ENCODE assay signal across 16 cellular contexts in the genomic region with DNA sequence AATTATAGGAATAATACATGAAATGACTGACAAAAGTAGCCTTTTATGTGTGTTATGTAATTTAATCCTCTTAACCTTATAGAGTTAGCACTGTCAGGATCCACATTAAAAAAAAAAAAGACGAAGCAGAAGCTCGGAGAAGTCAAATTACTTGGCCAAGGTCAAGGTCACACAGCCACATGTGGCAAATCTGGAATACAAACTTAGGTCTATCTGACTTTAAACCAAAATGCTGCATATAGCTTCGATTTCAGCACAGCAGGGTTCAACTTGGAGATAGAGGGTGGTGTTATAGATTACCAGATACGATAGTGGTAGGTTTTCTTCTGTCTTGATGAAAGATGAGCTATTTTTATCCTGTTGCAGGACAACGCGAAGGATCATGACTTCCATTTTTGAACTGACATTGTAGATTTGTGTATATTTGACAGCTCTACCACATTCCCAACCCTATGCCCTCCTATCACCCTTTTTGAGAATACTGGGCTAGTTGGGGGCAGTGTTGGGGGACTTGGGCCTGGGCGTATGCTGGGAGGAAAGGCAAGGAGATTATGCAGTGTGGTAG. TPM values are rescaled to one million over a fixed set of nuclear protein-coding genes. Genes with fewer than 3 reads are reported as not detected.
DNase-seq lines count a peak whose midpoint lies in the region; ATAC-seq and TF ChIP-seq lines count a peak whose summit lies in the region.
"Had no signal": no experiment of that assay in that cellular context is flagged by ENCODE, and none has a peak within 500 bp of the region (broad histone marks: within the 10 kb centered on the region; RNA-seq: fewer than 3 reads in every experiment).

No MANE protein-coding gene starts in this region.

- TF ChIP-seq RAD21 in HCT116 (IDR thresholded peaks at IDR 0.05; ENCODE audit: low read depth), result no peak

- in situ Hi-C loops in gastrocnemius medialis (cut with MboI; ENCODE audit: low sequenced_read_pairs in 4 of 4) (no loop called here), GM13977 (cut with MboI; ENCODE audit: low pct_unique_long_range_greater_than_20kb, low sequenced_read_pairs, unreplicated experiment) (no loop called here)

- BruUV-seq in HCT116 (replicated peaks; lab: Mats Ljungman, UMichigan), result no TSS peak

- H3K9me3 Mint-ChIP-seq in stimulated activated memory B cell treated with anti-CD40 and anti-IgM and Interleukin-4, amounts not matched to agents 10 μg/mL and 1 μg/mL and 100 μg/mL, for 72 hours, result no peaks in the 10 kb centered on the region
- H3K9me3 Mint-ChIP-seq: CD4-positive, alpha-beta T cell; GM23338; HFFc6 had no signal

- no peak overlapping the region for H3K27ac ChIP-seq in HCT116 (ENCODE audit: low read depth, low read length)
- H3K27ac ChIP-seq in colonic mucosa, result no peak overlapping the region
- H3K27ac ChIP-seq in esophagus (ENCODE audit: low read depth in 2 of 2, low read length in 1 of 2), result peak overlapping the region; percentile 66 to 88
- no peak overlapping the region for H3K27ac ChIP-seq in gastrocnemius medialis
- H3K27ac ChIP-seq: C4-2B had no signal

- H3K27me3 Mint-ChIP-seq in stimulated activated memory B cell treated with anti-CD40 and anti-IgM and Interleukin-4, amounts not matched to agents 10 μg/mL and 1 μg/mL and 100 μg/mL, for 72 hours, result no peaks in the 10 kb centered on the region
- H3K27me3 Mint-ChIP-seq: CD4-positive, alpha-beta T cell had no signal

- DNase-seq in HCT116 (ENCODE audit: low read depth, low spot score), result no peak
- DNase-seq in colonic mucosa, result peak; percentile 7
- DNase-seq in gastrocnemius medialis, result no peak
- no peak for DNase-seq in HK-2 (ENCODE audit: unreplicated experiment)
- no peak for DNase-seq in GM13977 (ENCODE audit: low spot score)
- DNase-seq: AML-193; Caco-2; CD4-positive, alpha-beta T cell; DMS79 treated with DMSO at 0.1 percent for 48 hours; HCEC 1CT; HFFc6 had no signal

- no peak for TF ChIP-seq POLR2A in HCT116 (IDR thresholded peaks at IDR 0.05; ENCODE audit: borderline replicate concordance, extremely low read depth, insufficient read depth, insufficient read length)
- no peak for TF ChIP-seq POLR2A in gastrocnemius medialis (IDR thresholded peaks at IDR 0.05)

- H3K27me3 ChIP-seq in HCT116 (ENCODE audit: insufficient read depth, low read length) (no peaks in the 10 kb centered on the region), colonic mucosa (no peaks in the 10 kb centered on the region), esophagus (ENCODE audit: control insufficient read depth in 1 of 2, insufficient read depth in 2 of 2, low read length in 2 of 2) (no peaks in the 10 kb centered on the region), gastrocnemius medialis (no peaks in the 10 kb centered on the region)

- H3K27ac Mint-ChIP-seq in stimulated activated memory B cell treated with anti-CD40 and anti-IgM and Interleukin-4, amounts not matched to agents 10 μg/mL and 1 μg/mL and 100 μg/mL, for 72 hours, result peak overlapping the region; percentile 9
- H3K27ac Mint-ChIP-seq: CD4-positive, alpha-beta T cell; GM23338; HFFc6 had no signal

- H2AFZ ChIP-seq in HCT116 (ENCODE audit: low read depth, low read length, poor library complexity, severe bottlenecking), result no peak overlapping the region
- H2AFZ ChIP-seq: GM23338 had no signal

- intact Hi-C loops in HCT116 (cut with micrococcal nuclease), result no loop called here
- intact Hi-C loops in colonic mucosa (cut with DNase I), result no loop called here
- intact Hi-C loops in gastrocnemius medialis (cut with DNase I; ENCODE audit: low total_unique reads), result no loop called here

- TF ChIP-seq CTCF in HCT116 (IDR thresholded peaks at IDR 0.05 in 2 of 3, conservative IDR thresholded peaks at IDR 0.05 in 1 of 3; ENCODE audit: borderline replicate concordance in 1 of 3, insufficient read depth in 1 of 3, low read depth in 2 of 3, low read length in 2 of 3), result no peak
- TF ChIP-seq CTCF in colonic mucosa (IDR thresholded peaks at IDR 0.05), result no peak
- no peak for TF ChIP-seq CTCF in gastrocnemius medialis (IDR thresholded peaks at IDR 0.05 in 4 of 5, conservative IDR thresholded peaks at IDR 0.05 in 1 of 5)
- no peak for TF ChIP-seq CTCF in GM13977 (IDR thresholded peaks at IDR 0.05; ENCODE audit: extremely low read depth, insufficient read depth, missing control alignments)

- H4K20me1 ChIP-seq in HCT116 (ENCODE audit: insufficient read depth), result no peaks in the 10 kb centered on the region

- H3K36me3 ChIP-seq in HCT116 (ENCODE audit: control insufficient read depth in 1 of 2, insufficient read depth in 2 of 2, low read length in 2 of 2), result no peaks in the 10 kb centered on the region
- no peaks in the 10 kb centered on the region for H3K36me3 ChIP-seq in colonic mucosa
- no peaks in the 10 kb centered on the region for H3K36me3 ChIP-seq in esophagus (ENCODE audit: control insufficient read depth in 2 of 2, insufficient read depth in 2 of 2, low read length in 1 of 2)
- H3K36me3 ChIP-seq in gastrocnemius medialis, result no peaks in the 10 kb centered on the region

- CTCF ChIA-PET in HCT116 (lab: Charles Lee), result no interaction called here

- no peak for ATAC-seq in HCT116
- no peak for ATAC-seq in stimulated activated memory B cell treated with anti-CD40 and anti-IgM and Interleukin-4, amounts not matched to agents 10 μg/mL and 1 μg/mL and 100 μg/mL, for 72 hours
- ATAC-seq in gastrocnemius medialis, result no peak
- ATAC-seq: GM23338 had no signal

- H3K4me2 ChIP-seq in HCT116 (ENCODE audit: low read length), result peak overlapping the region; percentile 38
- H3K4me2 ChIP-seq: GM23338 had no signal

- no peak overlapping the region for H3K9ac ChIP-seq in HCT116 (ENCODE audit: low read length)
- no peak overlapping the region for H3K9ac ChIP-seq in colonic mucosa (ENCODE audit: low read depth in 2 of 2, low read length in 2 of 2)

- no peak overlapping the region for H3K4me3 Mint-ChIP-seq in stimulated activated memory B cell treated with anti-CD40 and anti-IgM and Interleukin-4, amounts not matched to agents 10 μg/mL and 1 μg/mL and 100 μg/mL, for 72 hours
- H3K4me3 Mint-ChIP-seq: CD4-positive, alpha-beta T cell; GM23338; HFFc6 had no signal

- H3K4me1 Mint-ChIP-seq in stimulated activated memory B cell treated with anti-CD40 and anti-IgM and Interleukin-4, amounts not matched to agents 10 μg/mL and 1 μg/mL and 100 μg/mL, for 72 hours, result peaks cover 38% of the 10 kb centered on the region

- POLR2A ChIA-PET in HCT116 (lab: Charles Lee), result interaction anchor here (1.0 to 1.7 kb wide), 3 partner anchors 9 to 44 kb away, joined by 3 to 7 read pairs (median 3); no protein-coding TSS in a partner anchor

- H3K4me1 ChIP-seq in HCT116 (ENCODE audit: control insufficient read depth in 1 of 2, insufficient read depth in 2 of 2, low read length in 2 of 2) (peaks cover 14 to 60% of the 10 kb centered on the region in 2 experiments; a peak in 3 of 4 replicates), colonic mucosa (no peaks in the 10 kb centered on the region), esophagus (ENCODE audit: control insufficient read depth in 2 of 2, insufficient read depth in 2 of 2, low read length in 1 of 2) (no peaks in the 10 kb centered on the region), gastrocnemius medialis (no peaks in the 10 kb centered on the region)

- H3K79me2 ChIP-seq in HCT116 (ENCODE audit: insufficient read depth, low read length), result no peaks in the 10 kb centered on the region

- H3K4me3 ChIP-seq in HCT116 (replicated peaks in 1 of 2; ENCODE audit: low read depth in 1 of 2, low read length in 2 of 2) (no peak overlapping the region), colonic mucosa (no peak overlapping the region), esophagus (ENCODE audit: low read depth in 1 of 2, low read length in 2 of 2) (no peak overlapping the region), gastrocnemius medialis (no peak overlapping the region)
- H3K4me3 ChIP-seq: GM23338 had no signal

- 72 to 80% methylated on average over 7 of the region's 7 CpGs for WGBS in esophagus, 2 donors

- RAD21 ChIA-PET in HCT116 (lab: Charles Lee; ENCODE audit: low non-redundant PET in 1 of 2, low total read pairs in 2 of 2, uncharacterized antibody in 2 of 2, unreplicated experiment in 2 of 2), result no interaction called here

- H3K9me2 ChIP-seq in HCT116 (ENCODE audit: insufficient read depth), result no peaks in the 10 kb centered on the region

- H3K36me3 Mint-ChIP-seq in stimulated activated memory B cell treated with anti-CD40 and anti-IgM and Interleukin-4, amounts not matched to agents 10 μg/mL and 1 μg/mL and 100 μg/mL, for 72 hours, result no peaks in the 10 kb centered on the region

- no peaks in the 10 kb centered on the region for H3K9me3 ChIP-seq in HCT116 (ENCODE audit: control insufficient read depth in 1 of 2, insufficient read depth in 1 of 2, low read depth in 1 of 2, low read length in 2 of 2)
- no peaks in the 10 kb centered on the region for H3K9me3 ChIP-seq in colonic mucosa
- no peaks in the 10 kb centered on the region for H3K9me3 ChIP-seq in esophagus (ENCODE audit: control insufficient read depth in 2 of 2, insufficient read depth in 1 of 2, low read depth in 1 of 2, low read length in 1 of 2)
- H3K9me3 ChIP-seq in gastrocnemius medialis, result no peaks in the 10 kb centered on the region
- H3K9me3 ChIP-seq: Caco-2 had no signal

TF ChIP-seq in HCT116, 20 proteins besides CTCF, POLR2A, EP300 and RAD21 (continues in another document):
- TF ChIP-seq CBX3 (IDR thresholded peaks at IDR 0.05; ENCODE audit: low read depth) (no peak), JUND (IDR thresholded peaks at IDR 0.05) (no peak), SRF (IDR thresholded peaks at IDR 0.05; ENCODE audit: low read depth) (no peak), SIN3A (IDR thresholded peaks at IDR 0.05; ENCODE audit: low read depth) (no peak)
- TF ChIP-seq, protein P1, sequence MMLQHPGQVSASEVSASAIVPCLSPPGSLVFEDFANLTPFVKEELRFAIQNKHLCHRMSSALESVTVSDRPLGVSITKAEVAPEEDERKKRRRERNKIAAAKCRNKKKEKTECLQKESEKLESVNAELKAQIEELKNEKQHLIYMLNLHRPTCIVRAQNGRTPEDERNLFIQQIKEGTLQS (IDR thresholded peaks at IDR 0.05), result no peak

RNA-seq across cellular contexts. Expression of a gene that starts 11.6 kb away (rescaled TPM):
- total RNA-seq in HCT116 (2021; ENCODE audit: unreplicated experiment) (51.5 TPM), colonic mucosa (100 to 1,000 TPM; 289 to 316 TPM), gastrocnemius medialis (under 1 TPM in 2 of 4 donors, not detected in 2; 0.09 to 0.85 TPM)
- 58.5 and 60.4 TPM in 2 replicates for polyA plus RNA-seq in HCT116 (2012)
- 100 to 1,000 TPM; 115 to 121 TPM for polyA plus RNA-seq in esophagus
- total RNA-seq: CD4-positive, alpha-beta T cell; GM23338 had no signal
- polyA plus RNA-seq: BJ, GM23338 had no signal

Comparison
In these comparisons a context has a peak if more than half of its experiments do, and no peak if none do; other contexts are left out.
1. H3K27ac ChIP-seq: peak in esophagus (2 of 2); none in HCT116 (single experiment), colonic mucosa (single experiment) and gastrocnemius medialis (0 of 4).
2. RNA of a gene that starts 11.6 kb away (total RNA-seq): 289 to 316 TPM in colonic mucosa and 51.5 TPM in HCT116 (single experiment); 0.09 to 0.85 TPM in gastrocnemius medialis; every median in the first group is over 10 times any median in the second.